18 cellular contexts compared by ENCODE assay signal in the genomic region with DNA sequence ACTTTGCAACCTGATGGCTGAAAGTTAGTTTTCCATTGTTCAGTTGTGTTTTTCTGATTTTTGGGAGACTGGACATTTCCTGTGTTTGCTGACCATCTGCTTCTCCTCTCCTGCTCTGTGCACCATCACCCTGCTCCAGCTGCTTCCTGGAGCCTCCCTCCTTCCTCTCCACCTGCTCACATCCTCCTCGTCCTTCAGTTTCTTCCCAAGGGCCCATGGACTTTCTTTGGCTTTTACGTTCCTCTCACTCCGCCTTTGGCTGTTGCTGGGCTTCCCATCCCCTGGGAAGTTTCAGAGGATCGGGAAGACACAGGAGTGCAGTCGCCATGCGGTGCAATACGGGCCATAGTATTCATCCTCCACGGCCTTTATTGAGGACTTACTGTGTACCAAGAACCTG.
DNase-seq lines count a peak whose midpoint lies in the region; FAIRE-seq and TF ChIP-seq lines count a peak whose summit lies in the region.
"Had no signal": no experiment of that assay in that cellular context is flagged by ENCODE, and none has a peak within 500 bp of the region (broad histone marks: within the 10 kb centered on the region; RNA-seq: fewer than 3 reads in every experiment).

No MANE protein-coding gene starts in this region.

- H3K4ac ChIP-seq in H1 (replicated peaks; ENCODE audit: insufficient read length, low read depth, low read length), result no peak overlapping the region

- H3K4me1 Mint-ChIP-seq in nephron, result peaks cover 18% of the 10 kb centered on the region

- H3K4me1 ChIP-seq in BLaER1, result peaks cover 46% of the 10 kb centered on the region
- H3K4me1 ChIP-seq in BLaER1 treated with 17β-estradiol and CSF1 and Interleukin-3, amounts not matched to agents 10 nM and 100 nM, result peaks cover 22 to 45% (median 32%) of the 10 kb centered on the region in 10 experiments
- H3K4me1 ChIP-seq in H1 (replicated peaks in 1 of 4; ENCODE audit: control insufficient read depth in 3 of 4, insufficient read depth in 4 of 4, low read length in 3 of 4), result 0 out of 7 replicates have a peak, but pooled peaks cover 0 to 2% (median 0%) of the 10 kb centered on the region in 4 experiments

- no peak for TF ChIP-seq EP300 in H1 (IDR thresholded peaks at IDR 0.05; ENCODE audit: borderline replicate concordance in 1 of 2, low read depth in 2 of 2, low read length in 2 of 2)

- H3K27ac ChIP-seq in BLaER1 (no peak overlapping the region), H1 (ENCODE audit: low read depth, low read length) (no peak overlapping the region)
- H3K27ac ChIP-seq in BLaER1 treated with 17β-estradiol and CSF1 and Interleukin-3, amounts not matched to agents 10 nM and 100 nM, result no peak overlapping the region
- H3K27ac ChIP-seq: HL-60, SJSA1 had no signal

- H2BK12ac ChIP-seq in H1 (ENCODE audit: low read depth, low read length), result no peak overlapping the region

- DNase-seq in H1 (ENCODE audit: low read depth in 1 of 2, low spot score in 2 of 2) (peak in 1 of 2 experiments; percentile 26), NCI-H446 (lab: John Stamatoyannopoulos, UW) (no peak), NCI-H1417 (lab: John Stamatoyannopoulos, UW) (no peak), NCI-H1417 treated with DMSO at 0.1 percent for 48 hours (lab: John Stamatoyannopoulos, UW) (no peak)
- DNase-seq: DMS79 treated with DMSO at 0.1 percent for 48 hours, HCEC 1CT, NCI-H1436, NCI-H2029, NCI-H2171 treated with DMSO at 0.1 percent for 48 hours, NCI-H748 treated with DMSO at 0.1 percent for 48 hours had no signal

- H3K56ac ChIP-seq in H1 (replicated peaks; ENCODE audit: insufficient read length, low read depth, low read length), result no peak overlapping the region

- no peak overlapping the region for H4K91ac ChIP-seq in H1 (replicated peaks; ENCODE audit: insufficient read length, low read length)

- H3K4me3 ChIP-seq in BLaER1 (no peak overlapping the region), H1 (ENCODE audit: extremely low read depth in 1 of 4, insufficient read depth in 2 of 4, low read depth in 3 of 4, low read length in 4 of 4) (no peak overlapping the region)
- no peak overlapping the region for H3K4me3 ChIP-seq in BLaER1 treated with 17β-estradiol and CSF1 and Interleukin-3, amounts not matched to agents 10 nM and 100 nM
- H3K4me3 ChIP-seq: SJSA1 had no signal

- no peak overlapping the region for H2AK5ac ChIP-seq in H1 (ENCODE audit: low read depth, low read length)

- H3K23me2 ChIP-seq in H1 (ENCODE audit: low read depth, low read length), result no peaks in the 10 kb centered on the region

- H2AFZ ChIP-seq in H1 (ENCODE audit: low read length), result no peak overlapping the region

- no peak overlapping the region for H3K18ac ChIP-seq in H1 (ENCODE audit: extremely low read depth, low read length)

- H4K20me1 ChIP-seq in BLaER1, result no peaks in the 10 kb centered on the region
- no peaks in the 10 kb centered on the region for H4K20me1 ChIP-seq in BLaER1 treated with 17β-estradiol and CSF1 and Interleukin-3, amounts not matched to agents 10 nM and 100 nM
- no peaks in the 10 kb centered on the region for H4K20me1 ChIP-seq in H1 (replicated peaks in 1 of 2; ENCODE audit: control insufficient read depth in 1 of 2, insufficient read depth in 2 of 2, low read length in 2 of 2)

- no peak overlapping the region for H4K8ac ChIP-seq in H1 (ENCODE audit: extremely low read depth, insufficient read depth, low read length)

- H3K27me3 ChIP-seq in BLaER1 (no peaks in the 10 kb centered on the region), H1 (replicated peaks in 1 of 4; ENCODE audit: control insufficient read depth in 3 of 4, extremely low read depth in 1 of 4, insufficient read depth in 3 of 4, low read length in 3 of 4) (no peaks in the 10 kb centered on the region)
- no peaks in the 10 kb centered on the region for H3K27me3 ChIP-seq in BLaER1 treated with 17β-estradiol and CSF1 and Interleukin-3, amounts not matched to agents 10 nM and 100 nM
- H3K27me3 ChIP-seq: SJSA1 had no signal

- H3K14ac ChIP-seq in H1 (ENCODE audit: insufficient read length), result no peak overlapping the region

- H3K79me2 ChIP-seq in H1 (ENCODE audit: control insufficient read depth in 1 of 2, insufficient read depth in 2 of 2, low read length in 2 of 2), result no peaks in the 10 kb centered on the region

- no peak overlapping the region for H2BK5ac ChIP-seq in H1 (ENCODE audit: low read depth, low read length)

- H3K4me2 ChIP-seq in BLaER1 (peak overlapping the region; percentile 70), H1 (ENCODE audit: insufficient read depth in 1 of 2, low read depth in 2 of 2, low read length in 2 of 2) (no peak overlapping the region)
- peak overlapping the region in 10 of 11 experiments; percentile 47 to 75 (median 63); a peak in 20 of 22 replicates for H3K4me2 ChIP-seq in BLaER1 treated with 17β-estradiol and CSF1 and Interleukin-3, amounts not matched to agents 10 nM and 100 nM

- POLR2A ChIA-PET in H1 (lab: Charles Lee; ENCODE audit: partially characterized antibody), result no interaction called here

- H2BK15ac ChIP-seq in H1 (ENCODE audit: low read length), result 0 out of 2 replicates have a peak overlapping the region, but pooled peaks have one; percentile 29

- no peaks in the 10 kb centered on the region for H3K36me3 Mint-ChIP-seq in nephron (ENCODE audit: low read depth)
- H3K36me3 Mint-ChIP-seq: CD8-positive, alpha-beta T cell had no signal

- H3K27ac Mint-ChIP-seq in nephron, result peak overlapping the region; percentile 34 to 60 (median 42)
- H3K27ac Mint-ChIP-seq: B cell had no signal

- H3K36me3 ChIP-seq in BLaER1 (no peaks in the 10 kb centered on the region), H1 (ENCODE audit: control insufficient read depth in 2 of 4, insufficient read depth in 4 of 4, low read length in 3 of 4) (no peaks in the 10 kb centered on the region)
- no peaks in the 10 kb centered on the region for H3K36me3 ChIP-seq in BLaER1 treated with 17β-estradiol and CSF1 and Interleukin-3, amounts not matched to agents 10 nM and 100 nM
- H3K36me3 ChIP-seq: SJSA1 had no signal

- H3K9me3 ChIP-seq in BLaER1 (no peaks in the 10 kb centered on the region), H1 (ENCODE audit: insufficient read depth in 2 of 2, low read depth in 1 of 2, low read length in 1 of 2) (no peaks in the 10 kb centered on the region)
- H3K9me3 ChIP-seq in BLaER1 treated with 17β-estradiol and CSF1 and Interleukin-3, amounts not matched to agents 10 nM and 100 nM (replicated peaks in 1 of 11), result no peaks in the 10 kb centered on the region
- H3K9me3 ChIP-seq: SJSA1 had no signal

- H3K9me3 Mint-ChIP-seq in nephron, result no peaks in the 10 kb centered on the region
- H3K9me3 Mint-ChIP-seq: CD8-positive, alpha-beta T cell had no signal

- 87% methylated on average over 8 of the region's 8 CpGs; no CpG with 5 or more reads in 1 of the 2 experiments for WGBS in H1 (ENCODE audit: extremely low coverage in 1 of 2, insufficient coverage in 1 of 2, insufficient read length in 1 of 2, insufficient replicate concordance in 2 of 2, low coverage in 1 of 2, low lambda C conversion rate in 2 of 2, missing lambda C conversion rate in 1 of 2), 2 experiments

- FAIRE-seq in H1 (lab: Jason Lieb, UNC), result no peak
- FAIRE-seq: D721Med had no signal

- H3K4me3 Mint-ChIP-seq in nephron, result no peak overlapping the region
- H3K4me3 Mint-ChIP-seq: B cell; CD8-positive, alpha-beta T cell had no signal

- TF ChIP-seq CTCF in H1 (IDR thresholded peaks at IDR 0.05; ENCODE audit: control extremely low read depth in 1 of 3, insufficient read depth in 1 of 3, low read depth in 1 of 3, low read length in 3 of 3), result no peak
- no peak for TF ChIP-seq CTCF in nephron (IDR thresholded peaks at IDR 0.05; ENCODE audit: unreplicated experiment in 3 of 3)

- no peak for TF ChIP-seq POLR2A in H1 (IDR thresholded peaks at IDR 0.05; ENCODE audit: control extremely low read depth in 1 of 2, low read depth in 2 of 2, low read length in 2 of 2)

- no peak overlapping the region for H2BK20ac ChIP-seq in H1 (ENCODE audit: low read length)

- TF ChIP-seq RAD21 in H1 (IDR thresholded peaks at IDR 0.05 in 1 of 2, conservative IDR thresholded peaks at IDR 0.05 in 1 of 2; ENCODE audit: low read depth in 2 of 2, low read length in 2 of 2), result no peak

- H3K27me3 Mint-ChIP-seq in nephron (ENCODE audit: low read depth), result peaks cover 1% of the 10 kb centered on the region

- CTCF ChIA-PET in H1 (lab: Charles Lee; ENCODE audit: partially characterized antibody), result interaction anchor here (1.8 kb wide), 1 partner anchor 9 kb away, joined by 6 read pairs; no protein-coding TSS in a partner anchor

- H2BK120ac ChIP-seq in H1 (replicated peaks; ENCODE audit: low read depth, low read length), result no peak overlapping the region

- no peak overlapping the region for H3K9ac ChIP-seq in BLaER1
- no peak overlapping the region for H3K9ac ChIP-seq in BLaER1 treated with 17β-estradiol and CSF1 and Interleukin-3, amounts not matched to agents 10 nM and 100 nM
- no peak overlapping the region for H3K9ac ChIP-seq in H1 (replicated peaks in 1 of 4; ENCODE audit: extremely low read depth in 1 of 4, low read depth in 3 of 4, low read length in 3 of 4)

- H3K79me1 ChIP-seq in H1 (ENCODE audit: low read depth, low read length), result no peaks in the 10 kb centered on the region

- no peak overlapping the region for H4K5ac ChIP-seq in H1 (ENCODE audit: insufficient read length, low read depth, low read length)

- no peak overlapping the region for H3K23ac ChIP-seq in H1 (ENCODE audit: insufficient read length)

TF ChIP-seq in H1, 55 proteins besides CTCF, POLR2A, EP300 and RAD21:
- TF ChIP-seq HDAC2 (IDR thresholded peaks at IDR 0.05; ENCODE audit: borderline replicate concordance in 1 of 2, low read depth in 2 of 2, low read length in 2 of 2) (no peak), GTF2F1 (IDR thresholded peaks at IDR 0.05; ENCODE audit: borderline replicate concordance, low read depth, low read length) (no peak), EGR1 (IDR thresholded peaks at IDR 0.05; ENCODE audit: borderline replicate concordance, low read depth, low read length) (no peak), SIRT6 (IDR thresholded peaks at IDR 0.05; ENCODE audit: low read length) (no peak), KDM4A (IDR thresholded peaks at IDR 0.05; ENCODE audit: low read depth, low read length, severe bottlenecking) (no peak), CHD1 (IDR thresholded peaks at IDR 0.05; ENCODE audit: low read depth, low read length) (no peak), SP1 (IDR thresholded peaks at IDR 0.05; ENCODE audit: low read depth, low read length) (no peak), HDAC6 (IDR thresholded peaks at IDR 0.05; ENCODE audit: low read depth, low read length) (no peak), MAX (IDR thresholded peaks at IDR 0.05) (no peak), KDM5A (IDR thresholded peaks at IDR 0.05; ENCODE audit: low read length) (no peak), JUND (IDR thresholded peaks at IDR 0.05; ENCODE audit: low read length) (no peak)

Comparison
In these comparisons a context has a peak if more than half of its experiments do, and no peak if none do; other contexts are left out.
1. H3K4me2 ChIP-seq: peak in BLaER1 (single experiment) and BLaER1 treated with 17β-estradiol and CSF1 and Interleukin-3, amounts not matched to agents 10 nM and 100 nM (10 of 11); none in H1 (0 of 2).